In the genomic region with DNA sequence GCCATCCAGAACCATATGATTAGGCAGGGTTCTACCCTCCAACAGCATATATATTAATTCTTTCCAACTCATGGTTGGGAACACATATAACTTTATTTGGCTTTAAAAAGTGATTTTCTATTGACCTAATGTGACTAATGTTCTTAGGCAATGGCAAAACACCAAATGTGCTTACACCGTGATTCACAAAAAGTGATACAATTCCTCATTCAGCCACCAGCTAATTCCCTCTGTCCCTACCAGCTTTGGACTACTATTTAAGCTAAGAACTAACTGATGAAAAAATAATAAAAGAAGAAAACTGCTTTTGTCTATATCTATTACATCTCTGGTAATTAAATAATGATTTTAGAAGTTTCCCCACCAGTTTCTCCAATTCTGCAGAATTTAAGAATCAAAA, we compare ENCODE assay signal across 20 cellular contexts. TPM values are rescaled to one million over a fixed set of nuclear protein-coding genes. Genes with fewer than 3 reads are reported as not detected.
DNase-seq lines count a peak whose midpoint lies in the region; TF ChIP-seq lines count a peak whose summit lies in the region.
"Had no signal": no experiment of that assay in that cellular context is flagged by ENCODE, and none has a peak within 500 bp of the region (broad histone marks: within the 10 kb centered on the region; RNA-seq: fewer than 3 reads in every experiment).

No MANE protein-coding gene starts in this region.

- H3K4me2 ChIP-seq in BLaER1: peak overlapping the region; percentile 10; the same call in 1 of the 2 replicates
- no peak overlapping the region for H3K4me2 ChIP-seq in mesendoderm (ENCODE audit: low read length)

- H2AK5ac ChIP-seq in mesendoderm (ENCODE audit: low read length): no peak overlapping the region

- H3K27me3 Mint-ChIP-seq in activated T-helper 1 cell treated with anti-CD3 and anti-CD28 coated beads, Interleukin-12 subunit alpha, Interleukin-12 subunit beta, Interleukin-2, Interleukin-4 antibody, amounts not matched to agents 30 ng/mL and 10 ng/mL and 1 ng/mL, durations not matched to agents 14 hours and 24 hours and 36 hours (ENCODE audit: insufficient read depth): no peaks in the 10 kb centered on the region
- peaks cover 6 to 15% (median 8%) of the 10 kb centered on the region in 3 donors for H3K27me3 Mint-ChIP-seq in immature natural killer cell (ENCODE audit: low read depth in 3 of 3)
- H3K27me3 Mint-ChIP-seq in Caco-2 (ENCODE audit: insufficient read depth, unreplicated experiment): no peaks in the 10 kb centered on the region

- H4K20me1 ChIP-seq in BLaER1: peaks cover 47% of the 10 kb centered on the region

- H3K9me3 ChIP-seq in BLaER1 (no peaks in the 10 kb centered on the region), right atrium auricular region (no peaks in the 10 kb centered on the region), Caco-2 (no peaks in the 10 kb centered on the region)
- H3K9me3 ChIP-seq: esophagus squamous epithelium, testis had no signal

- peaks cover 64% of the 10 kb centered on the region for H3K4me1 ChIP-seq in BLaER1
- H3K4me1 ChIP-seq in mesendoderm (ENCODE audit: control insufficient read depth, low read depth, low read length): no peaks in the 10 kb centered on the region
- peaks cover 0 to 4% of the 10 kb centered on the region in 2 donors for H3K4me1 ChIP-seq in right atrium auricular region
- H3K4me1 ChIP-seq in Caco-2: no peaks in the 10 kb centered on the region; the same call in 1 of the 2 replicates

- WGBS in mesendoderm (ENCODE audit: extremely low coverage, insufficient coverage, low lambda C conversion rate): no CpG with 5 or more reads among the region's 1 CpG

- H3K36me3 ChIP-seq in BLaER1 (peaks cover 66% of the 10 kb centered on the region), mesendoderm (ENCODE audit: control insufficient read depth, insufficient read depth, low read length) (peaks cover 1% of the 10 kb centered on the region), right atrium auricular region (peaks cover 4% of the 10 kb centered on the region), Caco-2 (ENCODE audit: control insufficient read depth, insufficient read depth, low read length) (no peaks in the 10 kb centered on the region)

- no peak overlapping the region for H2BK5ac ChIP-seq in mesendoderm (ENCODE audit: low read length)

- no peak overlapping the region for H3K4me3 ChIP-seq in BLaER1
- no peak overlapping the region for H3K4me3 ChIP-seq in mesendoderm (ENCODE audit: low read length)
- no peak overlapping the region for H3K4me3 ChIP-seq in right atrium auricular region
- H3K4me3 ChIP-seq in Caco-2 (ENCODE audit: low read depth, low read length): no peak overlapping the region
- H3K4me3 ChIP-seq: esophagus squamous epithelium, testis had no signal

- POLR2A ChIA-PET in Caco-2 (lab: Charles Lee): no interaction called here

- H3K4me1 Mint-ChIP-seq in activated T-helper 1 cell treated with anti-CD3 and anti-CD28 coated beads, Interleukin-12 subunit alpha, Interleukin-12 subunit beta, Interleukin-2, Interleukin-4 antibody, amounts not matched to agents 30 ng/mL and 10 ng/mL and 1 ng/mL, durations not matched to agents 14 hours and 24 hours and 36 hours (ENCODE audit: low read depth): peaks cover 69% of the 10 kb centered on the region
- H3K4me1 Mint-ChIP-seq in immature natural killer cell (peaks cover 74 to 85% of the 10 kb centered on the region in 2 donors), Caco-2 (ENCODE audit: low read depth, unreplicated experiment) (peaks cover 9% of the 10 kb centered on the region)

- CTCF ChIA-PET in Caco-2 (lab: Charles Lee): no interaction called here

- H3K23ac ChIP-seq in mesendoderm (ENCODE audit: low read length): no peak overlapping the region

- no peak for TF ChIP-seq CTCF in right atrium auricular region (IDR thresholded peaks at IDR 0.05)
- no peak for TF ChIP-seq CTCF in Caco-2 (IDR thresholded peaks at IDR 0.05; ENCODE audit: insufficient read depth in 1 of 2, low read depth in 1 of 2, low read length in 1 of 2, severe bottlenecking in 1 of 2, unreplicated experiment in 1 of 2)

- DNase-seq in ELR (ENCODE audit: low read depth) (peak; percentile 27), immature natural killer cell (no peak), mesendoderm (no peak), NK-92 (lab: John Stamatoyannopoulos, UW; ENCODE audit: unreplicated experiment) (no peak), right atrium auricular region (ENCODE audit: low spot score) (no peak), Caco-2 (no peak)
- DNase-seq in activated T-helper 1 cell treated with anti-CD3 and anti-CD28 coated beads, Interleukin-12 subunit alpha, Interleukin-12 subunit beta, Interleukin-2, Interleukin-4 antibody, amounts not matched to agents 30 ng/mL and 10 ng/mL and 1 ng/mL, durations not matched to agents 14 hours and 24 hours and 36 hours (ENCODE audit: low spot score): no peak
- DNase-seq: activated CD4-positive, alpha-beta T cell treated with anti-CD3 and anti-CD28 coated beads for 1 hour; activated naive CD4-positive, alpha-beta T cell treated with Interleukin-2 at 50 U/mL for 16 hours; amygdala; effector CD8-positive, alpha-beta T cell; esophagus squamous epithelium; Kasumi-1; NCI-H1436 treated with DMSO at 0.1 percent for 48 hours; NCI-H82; occipital lobe; stimulated activated CD4-positive, alpha-beta T cell treated with anti-CD3 and anti-CD28 coated beads, Interleukin-15, amount 100 ng/mL, for 24 hours; T1000; testis had no signal

- no peak overlapping the region for H3K4ac ChIP-seq in mesendoderm (ENCODE audit: low read depth, low read length)

- peaks cover 1% of the 10 kb centered on the region for H3K79me1 ChIP-seq in mesendoderm (ENCODE audit: low read length)

- no peak overlapping the region for H2BK120ac ChIP-seq in mesendoderm (ENCODE audit: low read depth, low read length)

- H3K9me3 Mint-ChIP-seq in activated T-helper 1 cell treated with anti-CD3 and anti-CD28 coated beads, Interleukin-12 subunit alpha, Interleukin-12 subunit beta, Interleukin-2, Interleukin-4 antibody, amounts not matched to agents 30 ng/mL and 10 ng/mL and 1 ng/mL, durations not matched to agents 14 hours and 24 hours and 36 hours: no peaks in the 10 kb centered on the region
- H3K9me3 Mint-ChIP-seq in immature natural killer cell (no peaks in the 10 kb centered on the region), Caco-2 (ENCODE audit: unreplicated experiment) (no peaks in the 10 kb centered on the region)

- no TSS peak for BruUV-seq in Caco-2 (replicated peaks; lab: Mats Ljungman, UMichigan)

- H3K18ac ChIP-seq in mesendoderm (ENCODE audit: low read length): no peak overlapping the region

- peaks cover 60% of the 10 kb centered on the region for H3K36me3 Mint-ChIP-seq in activated T-helper 1 cell treated with anti-CD3 and anti-CD28 coated beads, Interleukin-12 subunit alpha, Interleukin-12 subunit beta, Interleukin-2, Interleukin-4 antibody, amounts not matched to agents 30 ng/mL and 10 ng/mL and 1 ng/mL, durations not matched to agents 14 hours and 24 hours and 36 hours (ENCODE audit: low read depth)
- peaks cover 48 to 54% (median 53%) of the 10 kb centered on the region in 3 donors for H3K36me3 Mint-ChIP-seq in immature natural killer cell
- peaks cover 65% of the 10 kb centered on the region for H3K36me3 Mint-ChIP-seq in Caco-2 (ENCODE audit: insufficient read depth, unreplicated experiment)

- no peak overlapping the region for H2BK15ac ChIP-seq in mesendoderm (replicated peaks; ENCODE audit: low read depth)

- intact Hi-C loops in activated T-helper 1 cell treated with anti-CD3 and anti-CD28 coated beads, Interleukin-12 subunit alpha, Interleukin-12 subunit beta, Interleukin-2, Interleukin-4 antibody, amounts not matched to agents 30 ng/mL and 10 ng/mL and 1 ng/mL, durations not matched to agents 14 hours and 24 hours and 36 hours (cut with micrococcal nuclease): no loop called here
- intact Hi-C loops in Caco-2 (cut with micrococcal nuclease; ENCODE audit: unreplicated experiment): no loop called here

- H3K4me3 Mint-ChIP-seq in activated T-helper 1 cell treated with anti-CD3 and anti-CD28 coated beads, Interleukin-12 subunit alpha, Interleukin-12 subunit beta, Interleukin-2, Interleukin-4 antibody, amounts not matched to agents 30 ng/mL and 10 ng/mL and 1 ng/mL, durations not matched to agents 14 hours and 24 hours and 36 hours: peak overlapping the region; percentile 22
- H3K4me3 Mint-ChIP-seq in immature natural killer cell (peak overlapping the region; percentile 18 to 71 (median 64)), Caco-2 (ENCODE audit: unreplicated experiment) (no peak overlapping the region)

- no peak overlapping the region for H3K27ac ChIP-seq in BLaER1
- H3K27ac ChIP-seq in mesendoderm (ENCODE audit: low read depth, low read length): no peak overlapping the region
- no peak overlapping the region for H3K27ac ChIP-seq in right atrium auricular region
- H3K27ac ChIP-seq: esophagus squamous epithelium, testis had no signal

- H3K56ac ChIP-seq in mesendoderm (ENCODE audit: low read length): no peak overlapping the region

- peaks cover 12% of the 10 kb centered on the region for H3K79me2 ChIP-seq in mesendoderm (ENCODE audit: control insufficient read depth, insufficient read depth, low read length)

- H4K8ac ChIP-seq in mesendoderm (ENCODE audit: low read depth, low read length): no peak overlapping the region

- H3K27me3 ChIP-seq in BLaER1 (no peaks in the 10 kb centered on the region), mesendoderm (ENCODE audit: insufficient read depth, low read length, poor library complexity) (no peaks in the 10 kb centered on the region), right atrium auricular region (no peaks in the 10 kb centered on the region), Caco-2 (replicated peaks; ENCODE audit: control insufficient read depth, insufficient read depth, low read length) (no peaks in the 10 kb centered on the region)
- H3K27me3 ChIP-seq: esophagus squamous epithelium, testis had no signal

- no peak overlapping the region for H3K9ac ChIP-seq in BLaER1
- no peak overlapping the region for H3K9ac ChIP-seq in mesendoderm (ENCODE audit: low read length)

- H4K5ac ChIP-seq in mesendoderm (ENCODE audit: low read length): no peak overlapping the region

- no peak overlapping the region for H3K27ac Mint-ChIP-seq in activated T-helper 1 cell treated with anti-CD3 and anti-CD28 coated beads, Interleukin-12 subunit alpha, Interleukin-12 subunit beta, Interleukin-2, Interleukin-4 antibody, amounts not matched to agents 30 ng/mL and 10 ng/mL and 1 ng/mL, durations not matched to agents 14 hours and 24 hours and 36 hours
- H3K27ac Mint-ChIP-seq in immature natural killer cell (peak overlapping the region; percentile 6 to 93 (median 41)), Caco-2 (ENCODE audit: unreplicated experiment) (no peak overlapping the region)

RNA-seq across cellular contexts. Expression of a gene that starts 4.7 kb away (rescaled TPM):
- 99.4 and 99.6 TPM in 2 replicates for total RNA-seq in activated T-helper 1 cell treated with anti-CD3 and anti-CD28 coated beads, Interleukin-12 subunit alpha, Interleukin-12 subunit beta, Interleukin-2, Interleukin-4 antibody, amounts not matched to agents 30 ng/mL and 10 ng/mL and 1 ng/mL, durations not matched to agents 14 hours and 24 hours and 36 hours
- polyA plus RNA-seq in immature natural killer cell: 100 to 1,000 TPM; 389 to 655 (median 558) TPM
- 274 TPM for polyA plus RNA-seq in mesendoderm (2013, experiment 1 of 2)
- 280 TPM for polyA plus RNA-seq in mesendoderm (2013, experiment 2 of 2)
- 10 to 100 TPM; 15.5 to 33.6 TPM for total RNA-seq in right atrium auricular region
- total RNA-seq in Caco-2 (2022): 250 and 308 TPM in 2 replicates

Comparison
In these comparisons a context has a peak if more than half of its experiments do, and no peak if none do; other contexts are left out.
1. H3K27ac Mint-ChIP-seq: peak in immature natural killer cell (6 of 6); none in activated T-helper 1 cell treated with anti-CD3 and anti-CD28 coated beads, Interleukin-12 subunit alpha, Interleukin-12 subunit beta, Interleukin-2, Interleukin-4 antibody, amounts not matched to agents 30 ng/mL and 10 ng/mL and 1 ng/mL, durations not matched to agents 14 hours and 24 hours and 36 hours (single experiment) and Caco-2 (single experiment).